11 cellular contexts compared by ENCODE assay signal in the genomic region with DNA sequence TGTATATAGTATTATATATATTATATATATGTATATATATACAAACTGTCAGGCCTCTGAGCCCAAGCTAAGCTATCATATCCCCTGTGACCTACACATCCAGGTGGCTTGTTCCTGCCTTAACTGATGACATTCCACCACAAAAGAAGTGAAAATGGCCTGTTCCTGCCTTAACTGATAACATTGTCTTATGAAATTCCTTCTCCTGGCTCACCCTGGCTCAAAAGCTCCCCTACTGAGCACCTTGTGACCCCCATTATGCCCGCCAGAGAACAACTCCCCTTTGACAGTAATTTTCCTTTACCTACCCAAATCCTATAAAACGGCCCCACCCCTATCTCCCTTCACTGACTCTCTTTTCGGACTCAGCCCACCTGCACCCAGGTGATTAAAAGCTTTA. TPM values are rescaled to one million over a fixed set of nuclear protein-coding genes. Genes with fewer than 3 reads are reported as not detected.
"Had no signal": no experiment of that assay in that cellular context is flagged by ENCODE, and none has a peak within 500 bp of the region (broad histone marks: within the 10 kb centered on the region; RNA-seq: fewer than 3 reads in every experiment).

No MANE protein-coding gene starts in this region.

RNA-seq across cellular contexts. Expression of a gene that starts 17.6 kb away (rescaled TPM):
- total RNA-seq: chondrocyte; colonic mucosa; dermis microvascular lymphatic vessel endothelial cell; gastrocnemius medialis; glomerular endothelial cell; left lung; left ventricle myocardium superior; lower lobe of right lung; lung microvascular endothelial cell; mononuclear cell; naive thymus-derived CD4-positive, alpha-beta T cell had no signal
